In the genomic region with DNA sequence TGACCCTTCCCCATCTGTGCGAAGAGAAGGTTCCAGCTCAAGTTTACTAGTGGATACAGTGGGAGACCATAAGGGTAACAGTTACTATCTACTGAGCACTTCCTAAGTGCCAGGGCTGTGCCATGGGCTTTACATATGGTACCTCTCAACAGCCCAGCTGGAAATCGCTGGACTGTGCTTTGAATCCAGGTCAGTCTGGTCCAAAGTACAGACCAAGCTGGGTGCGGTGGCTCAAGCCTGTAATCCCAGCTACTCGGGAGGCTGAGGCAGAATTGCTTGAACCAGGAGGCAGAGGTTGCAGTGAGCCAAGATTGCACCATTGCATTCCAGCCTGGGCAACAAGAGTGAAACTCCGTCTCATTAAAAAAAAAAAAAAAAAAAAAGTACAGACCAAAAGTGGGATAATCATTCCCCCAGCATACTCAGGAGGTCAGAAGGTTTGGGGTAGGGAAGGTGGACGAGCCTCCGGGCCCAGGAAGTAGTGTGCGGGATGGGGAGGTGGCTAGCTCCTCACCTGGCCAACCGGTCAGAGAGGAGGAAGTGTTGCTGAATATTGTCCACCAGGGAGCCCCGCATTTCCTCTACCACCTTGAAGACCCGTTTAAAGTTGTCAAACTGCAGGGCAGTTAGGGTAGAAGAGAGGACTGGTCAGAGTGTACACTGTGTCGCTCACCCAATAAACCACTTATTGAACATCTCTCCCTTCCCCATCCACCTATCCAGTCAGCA, we compare ENCODE assay signal across 1 cellular context.
TF ChIP-seq lines count a peak whose summit lies in the region.

No MANE protein-coding gene starts in this region.

TF ChIP-seq in neural cell, 6 proteins besides CTCF, POLR2A, EP300 and RAD21:
- TF ChIP-seq EZH2 (IDR thresholded peaks at IDR 0.05; ENCODE audit: borderline replicate concordance, insufficient read depth, low read length, poor library complexity, severe bottlenecking) (no peak), MXI1 (conservative IDR thresholded peaks at IDR 0.05; ENCODE audit: poor library complexity, severe bottlenecking) (no peak), TAF1 (IDR thresholded peaks at IDR 0.05; ENCODE audit: low read depth) (no peak), POLR2AphosphoS5 (IDR thresholded peaks at IDR 0.05) (no peak), SMC3 (conservative IDR thresholded peaks at IDR 0.05; ENCODE audit: poor library complexity) (no peak)
- TF ChIP-seq, protein P1, sequence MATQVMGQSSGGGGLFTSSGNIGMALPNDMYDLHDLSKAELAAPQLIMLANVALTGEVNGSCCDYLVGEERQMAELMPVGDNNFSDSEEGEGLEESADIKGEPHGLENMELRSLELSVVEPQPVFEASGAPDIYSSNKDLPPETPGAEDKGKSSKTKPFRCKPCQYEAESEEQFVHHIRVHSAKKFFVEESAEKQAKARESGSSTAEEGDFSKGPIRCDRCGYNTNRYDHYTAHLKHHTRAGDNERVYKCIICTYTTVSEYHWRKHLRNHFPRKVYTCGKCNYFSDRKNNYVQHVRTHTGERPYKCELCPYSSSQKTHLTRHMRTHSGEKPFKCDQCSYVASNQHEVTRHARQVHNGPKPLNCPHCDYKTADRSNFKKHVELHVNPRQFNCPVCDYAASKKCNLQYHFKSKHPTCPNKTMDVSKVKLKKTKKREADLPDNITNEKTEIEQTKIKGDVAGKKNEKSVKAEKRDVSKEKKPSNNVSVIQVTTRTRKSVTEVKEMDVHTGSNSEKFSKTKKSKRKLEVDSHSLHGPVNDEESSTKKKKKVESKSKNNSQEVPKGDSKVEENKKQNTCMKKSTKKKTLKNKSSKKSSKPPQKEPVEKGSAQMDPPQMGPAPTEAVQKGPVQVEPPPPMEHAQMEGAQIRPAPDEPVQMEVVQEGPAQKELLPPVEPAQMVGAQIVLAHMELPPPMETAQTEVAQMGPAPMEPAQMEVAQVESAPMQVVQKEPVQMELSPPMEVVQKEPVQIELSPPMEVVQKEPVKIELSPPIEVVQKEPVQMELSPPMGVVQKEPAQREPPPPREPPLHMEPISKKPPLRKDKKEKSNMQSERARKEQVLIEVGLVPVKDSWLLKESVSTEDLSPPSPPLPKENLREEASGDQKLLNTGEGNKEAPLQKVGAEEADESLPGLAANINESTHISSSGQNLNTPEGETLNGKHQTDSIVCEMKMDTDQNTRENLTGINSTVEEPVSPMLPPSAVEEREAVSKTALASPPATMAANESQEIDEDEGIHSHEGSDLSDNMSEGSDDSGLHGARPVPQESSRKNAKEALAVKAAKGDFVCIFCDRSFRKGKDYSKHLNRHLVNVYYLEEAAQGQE (IDR thresholded peaks at IDR 0.05; ENCODE audit: borderline replicate concordance): no peak
